8 cellular contexts compared by ENCODE assay signal in the genomic region with DNA sequence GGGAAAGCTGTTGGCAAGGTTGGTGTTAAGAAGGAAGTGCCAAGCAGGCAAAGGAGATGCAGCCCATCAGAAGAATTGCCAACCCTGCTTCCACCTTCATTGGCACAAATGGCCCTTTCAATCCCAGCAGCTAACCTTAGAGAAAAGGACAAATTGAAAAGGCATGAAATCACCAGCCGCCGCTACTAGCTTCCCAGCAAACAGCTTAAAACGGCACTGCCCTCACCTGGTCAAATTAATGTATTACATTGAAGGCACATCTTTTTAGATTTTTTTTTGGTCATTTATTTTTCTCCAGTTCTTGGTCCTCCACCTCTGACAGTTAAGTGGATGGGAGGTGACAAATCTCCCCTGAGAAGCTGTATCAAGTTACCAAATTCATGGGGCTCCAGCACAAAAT. TPM values are rescaled to one million over a fixed set of nuclear protein-coding genes. Genes with fewer than 3 reads are reported as not detected.
DNase-seq lines count a peak whose midpoint lies in the region; ATAC-seq and TF ChIP-seq lines count a peak whose summit lies in the region.

No MANE protein-coding gene starts in this region.

- no peaks in the 10 kb centered on the region for H4K20me1 ChIP-seq in GM23248 (ENCODE audit: insufficient read depth)

- no peak for TF ChIP-seq POLR2A in Peyer's patch (IDR thresholded peaks at IDR 0.05)

- no peak for ATAC-seq in HG03432 (IDR thresholded peaks at IDR 0.05; ENCODE audit: unreplicated experiment)

- H3K27ac ChIP-seq in GM23248 (no peak overlapping the region), Peyer's patch (no peak overlapping the region)

- no peaks in the 10 kb centered on the region for H3K27me3 ChIP-seq in GM23248 (replicated peaks; ENCODE audit: insufficient read depth)
- no peaks in the 10 kb centered on the region for H3K27me3 ChIP-seq in Peyer's patch

- DNase-seq in Caki2 (ENCODE audit: low read depth) (peak; percentile 36), GM23248 (peak; percentile 59), Peyer's patch (no peak), choroid plexus epithelial cell (ENCODE audit: low read depth) (peak; percentile 49), mucosa of gallbladder (ENCODE audit: low spot score) (peak; percentile 31), NCI-H2029 treated with DMSO at 0.1 percent for 48 hours (lab: John Stamatoyannopoulos, UW) (no peak), HK-2 (ENCODE audit: unreplicated experiment) (no peak)

- no peaks in the 10 kb centered on the region for H3K9me2 ChIP-seq in GM23248 (ENCODE audit: insufficient read depth)

- no peaks in the 10 kb centered on the region for H3K36me3 ChIP-seq in GM23248 (ENCODE audit: low read depth)
- no peaks in the 10 kb centered on the region for H3K36me3 ChIP-seq in Peyer's patch

- H2AFZ ChIP-seq in GM23248: no peak overlapping the region

- TF ChIP-seq CTCF in Peyer's patch (IDR thresholded peaks at IDR 0.05) (peak in 5 of 6 experiments; percentile 18 to 50 (median 40)), choroid plexus epithelial cell (conservative IDR thresholded peaks at IDR 0.05; ENCODE audit: low read depth, low read length) (peak; percentile 63)

- H3F3A ChIP-seq in GM23248 (ENCODE audit: insufficient read depth): no peaks in the 10 kb centered on the region

- H3K4me1 ChIP-seq in GM23248 (ENCODE audit: insufficient read depth) (no peaks in the 10 kb centered on the region), Peyer's patch (no peaks in the 10 kb centered on the region)

- H3K4me3 ChIP-seq in GM23248 (no peak overlapping the region), Peyer's patch (no peak overlapping the region), choroid plexus epithelial cell (ENCODE audit: low read depth, low read length) (no peak overlapping the region)

- in situ Hi-C loops in Caki2 (cut with HindIII; ENCODE audit: low pct_unique_long_range_greater_than_20kb, low sequenced_read_pairs): no loop called here
- in situ Hi-C loops in GM23248 (cut with MboI): no loop called here

- H3K79me2 ChIP-seq in GM23248 (ENCODE audit: insufficient read depth): no peaks in the 10 kb centered on the region

- no peaks in the 10 kb centered on the region for H3K9me3 ChIP-seq in GM23248 (ENCODE audit: low read depth)
- no peaks in the 10 kb centered on the region for H3K9me3 ChIP-seq in Peyer's patch

- 0 to 2% methylated on average over 3 of the region's 3 CpGs for WGBS in GM23248 (ENCODE audit: low coverage in 1 of 2, low lambda C conversion rate in 2 of 2, missing lambda C conversion rate in 2 of 2), 2 experiments

- H3K9ac ChIP-seq in GM23248: no peak overlapping the region

- no peak overlapping the region for H3K4me2 ChIP-seq in GM23248 (ENCODE audit: unreplicated experiment)

RNA-seq across cellular contexts. Expression of gene NHSL2, which starts 51.0 kb away (rescaled TPM):
- 0.07 and 1.3 TPM in 2 replicates for total RNA-seq in Caki2 (2014; rRNA removed; shearing (Covaris generic); ENCODE audit: low replicate concordance)
- total RNA-seq in GM23248 (2014; rRNA removed; shearing (Covaris generic)): 3.2 and 4.7 TPM in 2 replicates
- 5.3 and 6.5 TPM in 2 replicates for polyA plus RNA-seq in GM23248 (2016; fragmentation: Nextera tagmentation; extraction: Ambion mirVana)
- total RNA-seq in Peyer's patch (1 to 10 TPM in 3 of 4 donors, under 1 TPM in 1; 0.53 to 2.9 (median 2.2) TPM), mucosa of gallbladder (13.6 TPM)

Comparison
In these comparisons a context has a peak if more than half of its experiments do, and no peak if none do; other contexts are left out.
1. DNase-seq: peak in Caki2 (single experiment), GM23248 (single experiment), choroid plexus epithelial cell (single experiment) and mucosa of gallbladder (single experiment); none in Peyer's patch (0 of 3), NCI-H2029 treated with DMSO at 0.1 percent for 48 hours (single experiment) and HK-2 (single experiment).